ENCODE assay signal across 1 cellular context in the genomic region with DNA sequence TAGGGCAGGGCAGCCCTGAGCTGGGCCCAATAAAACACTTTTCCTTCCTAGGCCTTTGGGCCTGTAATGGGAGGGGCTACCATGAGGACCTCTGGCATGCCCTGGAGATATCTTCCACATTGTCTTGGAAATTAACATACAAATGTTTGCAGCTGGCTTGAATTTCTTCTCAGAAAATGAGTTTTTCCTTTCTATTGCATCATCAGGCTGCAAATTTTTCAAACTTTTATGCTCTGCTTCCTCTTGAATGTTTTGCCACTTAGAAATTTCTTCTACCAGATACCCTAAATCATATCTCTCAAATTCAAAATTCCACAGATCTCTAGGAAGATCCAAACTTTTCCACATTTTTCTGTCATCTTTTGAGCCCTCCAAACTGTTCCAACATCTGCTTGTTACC.
TF ChIP-seq lines count a peak whose summit lies in the region.

No MANE protein-coding gene starts in this region.

TF ChIP-seq in WTC11, 78 proteins besides CTCF, POLR2A, EP300 and RAD21 (continued from another document):
- TF ChIP-seq, protein P1, sequence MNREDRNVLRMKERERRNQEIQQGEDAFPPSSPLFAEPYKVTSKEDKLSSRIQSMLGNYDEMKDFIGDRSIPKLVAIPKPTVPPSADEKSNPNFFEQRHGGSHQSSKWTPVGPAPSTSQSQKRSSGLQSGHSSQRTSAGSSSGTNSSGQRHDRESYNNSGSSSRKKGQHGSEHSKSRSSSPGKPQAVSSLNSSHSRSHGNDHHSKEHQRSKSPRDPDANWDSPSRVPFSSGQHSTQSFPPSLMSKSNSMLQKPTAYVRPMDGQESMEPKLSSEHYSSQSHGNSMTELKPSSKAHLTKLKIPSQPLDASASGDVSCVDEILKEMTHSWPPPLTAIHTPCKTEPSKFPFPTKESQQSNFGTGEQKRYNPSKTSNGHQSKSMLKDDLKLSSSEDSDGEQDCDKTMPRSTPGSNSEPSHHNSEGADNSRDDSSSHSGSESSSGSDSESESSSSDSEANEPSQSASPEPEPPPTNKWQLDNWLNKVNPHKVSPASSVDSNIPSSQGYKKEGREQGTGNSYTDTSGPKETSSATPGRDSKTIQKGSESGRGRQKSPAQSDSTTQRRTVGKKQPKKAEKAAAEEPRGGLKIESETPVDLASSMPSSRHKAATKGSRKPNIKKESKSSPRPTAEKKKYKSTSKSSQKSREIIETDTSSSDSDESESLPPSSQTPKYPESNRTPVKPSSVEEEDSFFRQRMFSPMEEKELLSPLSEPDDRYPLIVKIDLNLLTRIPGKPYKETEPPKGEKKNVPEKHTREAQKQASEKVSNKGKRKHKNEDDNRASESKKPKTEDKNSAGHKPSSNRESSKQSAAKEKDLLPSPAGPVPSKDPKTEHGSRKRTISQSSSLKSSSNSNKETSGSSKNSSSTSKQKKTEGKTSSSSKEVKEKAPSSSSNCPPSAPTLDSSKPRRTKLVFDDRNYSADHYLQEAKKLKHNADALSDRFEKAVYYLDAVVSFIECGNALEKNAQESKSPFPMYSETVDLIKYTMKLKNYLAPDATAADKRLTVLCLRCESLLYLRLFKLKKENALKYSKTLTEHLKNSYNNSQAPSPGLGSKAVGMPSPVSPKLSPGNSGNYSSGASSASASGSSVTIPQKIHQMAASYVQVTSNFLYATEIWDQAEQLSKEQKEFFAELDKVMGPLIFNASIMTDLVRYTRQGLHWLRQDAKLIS (CRISPR knock-in tag; IDR thresholded peaks at IDR 0.05; ENCODE audit: borderline replicate concordance) = no peak
- no peak for TF ChIP-seq ZNF396 (CRISPR knock-in tag; IDR thresholded peaks at IDR 0.05; ENCODE audit: borderline replicate concordance)
- TF ChIP-seq, protein P2, sequence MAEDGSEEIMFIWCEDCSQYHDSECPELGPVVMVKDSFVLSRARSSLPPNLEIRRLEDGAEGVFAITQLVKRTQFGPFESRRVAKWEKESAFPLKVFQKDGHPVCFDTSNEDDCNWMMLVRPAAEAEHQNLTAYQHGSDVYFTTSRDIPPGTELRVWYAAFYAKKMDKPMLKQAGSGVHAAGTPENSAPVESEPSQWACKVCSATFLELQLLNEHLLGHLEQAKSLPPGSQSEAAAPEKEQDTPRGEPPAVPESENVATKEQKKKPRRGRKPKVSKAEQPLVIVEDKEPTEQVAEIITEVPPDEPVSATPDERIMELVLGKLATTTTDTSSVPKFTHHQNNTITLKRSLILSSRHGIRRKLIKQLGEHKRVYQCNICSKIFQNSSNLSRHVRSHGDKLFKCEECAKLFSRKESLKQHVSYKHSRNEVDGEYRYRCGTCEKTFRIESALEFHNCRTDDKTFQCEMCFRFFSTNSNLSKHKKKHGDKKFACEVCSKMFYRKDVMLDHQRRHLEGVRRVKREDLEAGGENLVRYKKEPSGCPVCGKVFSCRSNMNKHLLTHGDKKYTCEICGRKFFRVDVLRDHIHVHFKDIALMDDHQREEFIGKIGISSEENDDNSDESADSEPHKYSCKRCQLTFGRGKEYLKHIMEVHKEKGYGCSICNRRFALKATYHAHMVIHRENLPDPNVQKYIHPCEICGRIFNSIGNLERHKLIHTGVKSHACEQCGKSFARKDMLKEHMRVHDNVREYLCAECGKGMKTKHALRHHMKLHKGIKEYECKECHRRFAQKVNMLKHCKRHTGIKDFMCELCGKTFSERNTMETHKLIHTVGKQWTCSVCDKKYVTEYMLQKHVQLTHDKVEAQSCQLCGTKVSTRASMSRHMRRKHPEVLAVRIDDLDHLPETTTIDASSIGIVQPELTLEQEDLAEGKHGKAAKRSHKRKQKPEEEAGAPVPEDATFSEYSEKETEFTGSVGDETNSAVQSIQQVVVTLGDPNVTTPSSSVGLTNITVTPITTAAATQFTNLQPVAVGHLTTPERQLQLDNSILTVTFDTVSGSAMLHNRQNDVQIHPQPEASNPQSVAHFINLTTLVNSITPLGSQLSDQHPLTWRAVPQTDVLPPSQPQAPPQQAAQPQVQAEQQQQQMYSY (CRISPR knock-in tag; IDR thresholded peaks at IDR 0.05) = no peak
- no peak for TF ChIP-seq ZNF138 (CRISPR knock-in tag; conservative IDR thresholded peaks at IDR 0.05)
